In the genomic region with DNA sequence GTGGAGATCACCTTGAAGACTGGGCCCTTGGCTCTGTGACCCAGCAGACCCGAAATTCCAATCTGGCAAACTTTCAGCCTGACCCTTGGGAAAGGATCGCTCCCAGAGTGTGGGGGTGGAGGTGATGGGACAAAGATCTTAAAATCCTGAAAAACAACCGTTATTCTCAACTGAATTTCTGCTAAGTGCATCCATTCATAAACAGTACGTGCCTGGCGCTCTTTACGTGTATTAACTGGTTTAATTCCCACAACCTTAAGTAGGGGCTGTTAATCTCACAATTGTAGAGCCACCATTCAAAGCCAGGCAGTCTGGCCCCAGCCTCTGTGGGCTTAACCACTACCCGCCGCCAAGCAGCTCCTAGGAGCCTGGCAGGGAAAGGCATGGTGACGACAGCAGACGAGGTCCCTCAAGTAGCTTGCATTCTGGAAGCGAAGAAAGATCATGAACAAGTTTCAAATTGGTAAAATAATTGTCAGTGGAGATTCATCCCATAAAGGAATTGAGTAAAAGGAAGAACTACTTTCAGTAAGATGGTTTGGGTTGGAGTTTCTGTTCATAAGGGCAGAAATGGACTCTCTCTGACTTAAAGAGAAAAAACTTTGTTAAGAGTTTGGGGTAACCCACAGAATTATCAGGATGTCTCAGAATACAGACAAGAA, we compare ENCODE assay signal across 8 cellular contexts. TPM values are rescaled to one million over a fixed set of nuclear protein-coding genes. Genes with fewer than 3 reads are reported as not detected.
DNase-seq lines count a peak whose midpoint lies in the region; ATAC-seq and TF ChIP-seq lines count a peak whose summit lies in the region.

No MANE protein-coding gene starts in this region.

- H3K27me3 Mint-ChIP-seq in activated naive CD4-positive, alpha-beta T cell treated with anti-CD3 and anti-CD28 coated beads for 36 hours (ENCODE audit: low read depth), result peaks cover 5% of the 10 kb centered on the region
- peaks cover 7% of the 10 kb centered on the region for H3K27me3 Mint-ChIP-seq in glutamatergic neuron (ENCODE audit: unreplicated experiment)

- no peak for TF ChIP-seq CTCF in glutamatergic neuron (IDR thresholded peaks at IDR 0.05; ENCODE audit: partially characterized antibody, unreplicated experiment)

- peak; percentile 23 for ATAC-seq in HG02840 (IDR thresholded peaks at IDR 0.05; ENCODE audit: low FRiP score, unreplicated experiment)

- peaks cover 58% of the 10 kb centered on the region for H3K4me1 Mint-ChIP-seq in activated naive CD4-positive, alpha-beta T cell treated with anti-CD3 and anti-CD28 coated beads for 36 hours (ENCODE audit: low read depth)
- H3K4me1 Mint-ChIP-seq in glutamatergic neuron (ENCODE audit: low read depth, unreplicated experiment), result peaks cover 67% of the 10 kb centered on the region

- H3K4me3 Mint-ChIP-seq in activated naive CD4-positive, alpha-beta T cell treated with anti-CD3 and anti-CD28 coated beads for 36 hours, result peak overlapping the region; percentile 73
- H3K4me3 Mint-ChIP-seq in glutamatergic neuron (ENCODE audit: unreplicated experiment), result peak overlapping the region; percentile 79

- intact Hi-C loops in activated naive CD4-positive, alpha-beta T cell treated with anti-CD3 and anti-CD28 coated beads for 36 hours (cut with micrococcal nuclease), result loop anchor here (1.0 to 5.0 kb wide), 10 partner anchors 9 to 1517 kb away; a partner anchor contains a TSS
- intact Hi-C loops in posterior cingulate gyrus (cut with DNase I), result no loop called here

- H3K9me3 Mint-ChIP-seq in activated naive CD4-positive, alpha-beta T cell treated with anti-CD3 and anti-CD28 coated beads for 36 hours, result peaks cover under 1% of the 10 kb centered on the region
- peaks cover 8% of the 10 kb centered on the region for H3K9me3 Mint-ChIP-seq in glutamatergic neuron (ENCODE audit: unreplicated experiment)

- peak; percentile 49 for DNase-seq in NCI-H2227 (lab: John Stamatoyannopoulos, UW; ENCODE audit: unreplicated experiment)
- no peak for DNase-seq in NCI-H2227 treated with DMSO at 0.1 percent for 48 hours (lab: John Stamatoyannopoulos, UW)
- peak; percentile 63 to 89 for DNase-seq in NCI-H524 (lab: John Stamatoyannopoulos, UW)
- DNase-seq in activated naive CD4-positive, alpha-beta T cell treated with anti-CD3 and anti-CD28 coated beads for 36 hours, result peak; percentile 72
- no peak for DNase-seq in glutamatergic neuron
- DNase-seq in posterior cingulate gyrus, result peak in 7 of 10 donors; percentile 35 to 89 (median 41)
- DNase-seq in dedifferentiated amniotic fluid mesenchymal stem cell (ENCODE audit: extremely low spot score), result no peak

- CTCF ChIA-PET in activated naive CD4-positive, alpha-beta T cell treated with anti-CD3 and anti-CD28 coated beads for 36 hours (lab: Charles Lee), result interaction anchor here (1.0 to 4.1 kb wide), 8 partner anchors 8 to 172 kb away, joined by 3 to 40 read pairs (median 4); a partner anchor contains a TSS

- H3K36me3 Mint-ChIP-seq in activated naive CD4-positive, alpha-beta T cell treated with anti-CD3 and anti-CD28 coated beads for 36 hours (ENCODE audit: low read depth), result no peaks in the 10 kb centered on the region
- peaks cover 2% of the 10 kb centered on the region for H3K36me3 Mint-ChIP-seq in glutamatergic neuron (ENCODE audit: unreplicated experiment)

- peak overlapping the region; percentile 84 for H3K27ac Mint-ChIP-seq in activated naive CD4-positive, alpha-beta T cell treated with anti-CD3 and anti-CD28 coated beads for 36 hours
- peak overlapping the region; percentile 73 for H3K27ac Mint-ChIP-seq in glutamatergic neuron (ENCODE audit: unreplicated experiment)

RNA-seq across cellular contexts. Expression of a gene that starts 11.4 kb away (rescaled TPM):
- total RNA-seq in activated naive CD4-positive, alpha-beta T cell treated with anti-CD3 and anti-CD28 coated beads for 36 hours, result 10 to 100 TPM; 35.3 to 37.3 TPM
- total RNA-seq in glutamatergic neuron (ENCODE audit: unreplicated experiment), result 37.2 TPM

RNA-seq across cellular contexts. Expression of a gene that starts 26.5 kb away (rescaled TPM):
- total RNA-seq in activated naive CD4-positive, alpha-beta T cell treated with anti-CD3 and anti-CD28 coated beads for 36 hours, result 1 to 10 TPM; 2.5 TPM
- total RNA-seq in glutamatergic neuron (ENCODE audit: unreplicated experiment), result 1.3 TPM

Comparison
In these comparisons a context has a peak if more than half of its experiments do, and no peak if none do; other contexts are left out.
1. DNase-seq: peak in NCI-H2227 (single experiment), NCI-H524 (2 of 2), activated naive CD4-positive, alpha-beta T cell treated with anti-CD3 and anti-CD28 coated beads for 36 hours (single experiment) and posterior cingulate gyrus (7 of 10); none in NCI-H2227 treated with DMSO at 0.1 percent for 48 hours (single experiment), glutamatergic neuron (single experiment) and dedifferentiated amniotic fluid mesenchymal stem cell (single experiment).